In the genomic region with DNA sequence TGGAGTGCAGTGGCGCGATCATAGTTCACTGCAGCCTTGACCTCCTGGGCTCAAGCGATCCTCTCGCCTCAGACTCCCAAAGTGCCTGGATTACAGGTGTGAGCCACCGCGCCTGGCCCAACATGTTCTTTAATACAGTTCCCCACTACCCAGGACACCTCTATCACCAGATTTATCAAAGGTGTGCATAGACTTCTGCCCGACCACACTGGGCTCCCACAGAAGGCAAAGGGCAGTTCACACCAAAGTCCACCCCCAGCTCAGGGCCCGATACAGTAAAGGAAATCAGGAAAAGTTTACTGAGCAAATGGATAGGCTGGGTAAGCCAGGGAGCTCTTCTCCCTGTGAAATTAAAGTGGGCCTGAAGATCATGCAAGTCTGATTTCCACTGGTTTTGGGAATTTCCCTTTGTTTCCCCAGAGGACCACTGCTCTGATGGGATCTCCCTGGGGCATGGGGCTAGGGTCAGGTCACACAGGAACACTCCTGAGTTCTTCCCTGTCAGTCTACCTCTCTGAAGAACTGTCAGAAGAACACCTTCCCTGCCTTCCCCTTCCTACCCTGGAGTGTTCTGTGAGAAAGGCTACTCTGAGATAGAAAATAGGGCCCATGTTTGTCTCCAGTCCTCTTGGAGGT, we compare ENCODE assay signal across 10 cellular contexts. TPM values are rescaled to one million over a fixed set of nuclear protein-coding genes. Genes with fewer than 3 reads are reported as not detected.
A peak's percentile ranks its signal among the peaks of the same experiment; 100 is the strongest.
DNase-seq lines count a peak whose midpoint lies in the region; ATAC-seq and TF ChIP-seq lines count a peak whose summit lies in the region.
"Had no signal": no experiment of that assay in that cellular context is flagged by ENCODE, and none has a peak within 500 bp of the region (broad histone marks: within the 10 kb centered on the region; RNA-seq: fewer than 3 reads in every experiment).

No MANE protein-coding gene starts in this region.

- peaks cover 0 to 3% (median 1%) of the 10 kb centered on the region in 3 donors for H3K27me3 Mint-ChIP-seq in CD14-positive monocyte (ENCODE audit: low read depth in 3 of 3)

- no peak for TF ChIP-seq POLR2A in tibial nerve (IDR thresholded peaks at IDR 0.05)

- TF ChIP-seq CTCF in CD14-positive monocyte (IDR thresholded peaks at IDR 0.05) (no peak), tibial nerve (IDR thresholded peaks at IDR 0.05) (no peak)

- H3K36me3 Mint-ChIP-seq in CD14-positive monocyte = peaks cover 31 to 55% of the 10 kb centered on the region in 2 donors

- TF ChIP-seq EP300 in tibial nerve (IDR thresholded peaks at IDR 0.05) = no peak

- peaks cover 11% of the 10 kb centered on the region for H3K4me1 ChIP-seq in NT2/D1 (ENCODE audit: insufficient read depth, insufficient read length)
- H3K4me1 ChIP-seq in iPS-20b (ENCODE audit: insufficient read depth, low read length) = peaks cover 11% of the 10 kb centered on the region
- H3K4me1 ChIP-seq in tibial nerve = peaks cover 0 to 28% (median 6%) of the 10 kb centered on the region in 4 donors

- H3K27ac ChIP-seq in iPS-20b (ENCODE audit: low read length) (peak overlapping the region; percentile 81), tibial nerve (peak overlapping the region in 2 of 4 donors; percentile 37 to 62)
- H3K27ac ChIP-seq: psoas muscle had no signal

- H3K9me3 Mint-ChIP-seq in CD14-positive monocyte = peaks cover 0 to 3% (median 0%) of the 10 kb centered on the region in 7 donors

- no peaks in the 10 kb centered on the region for H3K27me3 ChIP-seq in NT2/D1 (ENCODE audit: insufficient read depth, insufficient read length)
- no peaks in the 10 kb centered on the region for H3K27me3 ChIP-seq in iPS-20b (ENCODE audit: insufficient read depth, low read length)
- no peaks in the 10 kb centered on the region for H3K27me3 ChIP-seq in H7 (ENCODE audit: control insufficient read depth, insufficient read depth, low read length)
- H3K27me3 ChIP-seq in tibial nerve = no peaks in the 10 kb centered on the region

- H3K4me3 ChIP-seq in NT2/D1 (ENCODE audit: insufficient read length, low read depth) (no peak overlapping the region), iPS-20b (ENCODE audit: low read length) (no peak overlapping the region), H7 (ENCODE audit: insufficient read depth, low read depth, low read length) (no peak overlapping the region), tibial nerve (no peak overlapping the region)
- H3K4me3 ChIP-seq: psoas muscle had no signal

- H3K4me3 Mint-ChIP-seq in CD14-positive monocyte = peak overlapping the region in 1 of 2 donors; percentile 60

- intact Hi-C loops in CD14-positive monocyte (cut with micrococcal nuclease) = no loop called here

- peaks cover 46% of the 10 kb centered on the region for H3K4me1 Mint-ChIP-seq in CD14-positive monocyte

- 86 to 87% methylated on average over 4 to 8 of the region's 8 CpGs for WGBS in tibial nerve, 2 donors

- H3K9ac ChIP-seq in NT2/D1 (ENCODE audit: insufficient read length, low read depth) (peak overlapping the region; percentile 28), iPS-20b (ENCODE audit: low read depth, low read length) (peak overlapping the region; percentile 53; the same call in 1 of the 2 replicates)

- DNase-seq in CD14-positive monocyte (ENCODE audit: low spot score) (no peak), NT2/D1 (ENCODE audit: low read depth, low spot score) (no peak), islet precursor cell (no peak), H7 (no peak), NCI-H146 treated with DMSO at 0.1 percent for 48 hours (lab: John Stamatoyannopoulos, UW; ENCODE audit: unreplicated experiment) (no peak), tibial nerve (ENCODE audit: low spot score in 2 of 2) (no peak)

- ATAC-seq in GM21447 (IDR thresholded peaks at IDR 0.05; ENCODE audit: unreplicated experiment) = peak; percentile 2
- ATAC-seq: HepG2 had no signal

- peak overlapping the region; percentile 92 to 95 (median 93) for H3K27ac Mint-ChIP-seq in CD14-positive monocyte

- H3K9me3 ChIP-seq in NT2/D1 (ENCODE audit: insufficient read depth, low read length) (no peaks in the 10 kb centered on the region), iPS-20b (ENCODE audit: insufficient read depth, low read depth, low read length) (no peaks in the 10 kb centered on the region), tibial nerve (no peaks in the 10 kb centered on the region)
- H3K9me3 ChIP-seq: psoas muscle had no signal

- H3K36me3 ChIP-seq in NT2/D1 (ENCODE audit: insufficient read depth, insufficient read length, low read length) (peaks cover 63% of the 10 kb centered on the region), iPS-20b (ENCODE audit: insufficient read depth, low read depth, low read length) (peaks cover 43% of the 10 kb centered on the region), H7 (replicated peaks; ENCODE audit: control insufficient read depth, insufficient read depth, low read length) (peaks cover 9% of the 10 kb centered on the region), tibial nerve (peaks cover 0 to 33% (median 0%) of the 10 kb centered on the region in 3 donors)

RNA-seq across cellular contexts. Expression of a gene that starts 17.7 kb away (rescaled TPM):
- polyA plus RNA-seq in CD14-positive monocyte = 1 to 10 TPM; 6.7 to 9.9 TPM
- total RNA-seq in H7 (2014; rRNA removed; shearing (Covaris generic)) = 161 and 207 TPM in 2 replicates
- total RNA-seq in tibial nerve = 1 to 10 TPM; 4.9 to 8.4 (median 6.8) TPM

RNA-seq across cellular contexts. Expression of a gene that starts 20.9 kb away (rescaled TPM):
- 10 to 100 TPM in 1 of 2 donors, 1 to 10 TPM in 1; 8.4 to 12.4 TPM for polyA plus RNA-seq in CD14-positive monocyte
- 32.6 and 35.1 TPM in 2 replicates for total RNA-seq in H7 (2014; rRNA removed; shearing (Covaris generic))
- total RNA-seq in tibial nerve = 10 to 100 TPM; 39.8 to 79.2 (median 51.6) TPM

RNA-seq across cellular contexts. Expression of a gene that starts 25.1 kb away (rescaled TPM):
- 10 to 100 TPM; 18.4 to 21.6 TPM for polyA plus RNA-seq in CD14-positive monocyte
- 12.0 and 12.3 TPM in 2 replicates for total RNA-seq in H7 (2014; rRNA removed; shearing (Covaris generic))
- total RNA-seq in tibial nerve = 10 to 100 TPM; 17.0 to 35.5 (median 17.1) TPM

RNA-seq across cellular contexts. Expression of a gene that starts 35.1 kb away (rescaled TPM):
- not detected for polyA plus RNA-seq in CD14-positive monocyte
- total RNA-seq in H7 (2014; rRNA removed; shearing (Covaris generic)) = 0.76 and 1.00 TPM in 2 replicates
- 1 to 10 TPM; 2.1 to 7.5 (median 4.2) TPM for total RNA-seq in tibial nerve

RNA-seq across cellular contexts. Expression of a gene that starts 38.8 kb away (rescaled TPM):
- polyA plus RNA-seq in CD14-positive monocyte = 10 to 100 TPM; 71.7 to 78.3 TPM
- 30.2 and 39.8 TPM in 2 replicates for total RNA-seq in H7 (2014; rRNA removed; shearing (Covaris generic))
- 10 to 100 TPM; 40.4 to 60.3 (median 48.7) TPM for total RNA-seq in tibial nerve

Comparison
In these comparisons a context has a peak if more than half of its experiments do, and no peak if none do; other contexts are left out.
1. RNA of a gene that starts 17.7 kb away (total RNA-seq): 161 to 207 TPM in H7; 4.9 to 8.4 TPM in tibial nerve; every median in the first group is over 10 times any median in the second.